15 cellular contexts compared by ENCODE assay signal in the genomic region with DNA sequence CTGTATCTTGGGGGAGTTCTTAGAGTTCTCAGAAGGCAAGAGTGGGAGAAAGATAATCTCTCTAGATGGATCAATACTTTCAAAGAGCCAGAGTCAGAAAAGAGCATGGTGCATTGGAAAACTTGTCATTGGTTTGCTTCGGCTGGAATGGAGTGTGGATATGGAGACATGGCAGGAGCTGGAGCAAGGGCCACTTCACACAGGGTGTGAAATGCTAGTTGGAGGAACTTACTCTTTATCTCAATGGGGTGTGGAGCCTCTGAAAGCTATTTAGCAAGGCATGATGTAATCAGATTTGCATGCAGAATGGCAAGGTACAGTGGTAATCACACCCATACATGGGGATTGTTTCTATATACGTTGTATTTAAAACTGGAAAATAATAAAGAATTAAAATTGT. TPM values are rescaled to one million over a fixed set of nuclear protein-coding genes. Genes with fewer than 3 reads are reported as not detected.
DNase-seq lines count a peak whose midpoint lies in the region; ATAC-seq and TF ChIP-seq lines count a peak whose summit lies in the region.
"Had no signal": no experiment of that assay in that cellular context is flagged by ENCODE, and none has a peak within 500 bp of the region (broad histone marks: within the 10 kb centered on the region; RNA-seq: fewer than 3 reads in every experiment).

No MANE protein-coding gene starts in this region.

- intact Hi-C loops in Right ventricle myocardium superior (cut with DNase I), result no loop called here
- intact Hi-C loops in cardiac septum (cut with DNase I), result no loop called here
- intact Hi-C loops in transverse colon (cut with DNase I; ENCODE audit: low total_unique reads), result no loop called here
- intact Hi-C loops in ovary (cut with DNase I), result no loop called here

- H3K4me1 ChIP-seq in transverse colon (peaks cover 5 to 69% (median 46%) of the 10 kb centered on the region in 4 donors), ovary (ENCODE audit: insufficient read depth) (peaks cover 13% of the 10 kb centered on the region)

- no peak for DNase-seq in Right ventricle myocardium superior
- DNase-seq in cardiac septum (ENCODE audit: low spot score), result no peak
- DNase-seq in OCI-M1 (lab: John Stamatoyannopoulos, UW), result peak; percentile 85
- DNase-seq in germinal center (ENCODE audit: low spot score), result peak; percentile 54
- peak; percentile 65 for DNase-seq in transverse colon
- DNase-seq in NCI-H1092 treated with DMSO at 0.1 percent for 48 hours (lab: John Stamatoyannopoulos, UW), result no peak
- no peak for DNase-seq in ovary
- DNase-seq: activated CD4-positive, alpha-beta T cell treated with anti-CD3 and anti-CD28 coated beads, Interleukin-2, amount 50 U/mL, for 1 hour; amniotic stem cell; heart left ventricle; MM.1S; T-helper 17 cell had no signal

- H3K36me3 ChIP-seq in transverse colon (no peaks in the 10 kb centered on the region), ovary (no peaks in the 10 kb centered on the region)
- H3K36me3 ChIP-seq: heart left ventricle had no signal

- 42 to 44% methylated on average over 2 of the region's 2 CpGs for WGBS in transverse colon (ENCODE audit: low coverage in 1 of 2), 2 donors
- WGBS in ovary, 3 donors, result 88 to 93% (median 92%) methylated on average over 2 of the region's 2 CpGs

- H3K9me3 ChIP-seq in transverse colon, result no peaks in the 10 kb centered on the region
- H3K9me3 ChIP-seq in ovary, result no peaks in the 10 kb centered on the region
- H3K9me3 ChIP-seq: heart left ventricle had no signal

- TF ChIP-seq EP300 in transverse colon (IDR thresholded peaks at IDR 0.05; ENCODE audit: low read depth) (no peak), ovary (IDR thresholded peaks at IDR 0.05) (no peak)

- TF ChIP-seq POLR2A in transverse colon (IDR thresholded peaks at IDR 0.05) (peak; percentile 66), ovary (IDR thresholded peaks at IDR 0.05) (no peak)

- in situ Hi-C loops in transverse colon (cut with MboI; ENCODE audit: low pct_ligation_motif_present in 1 of 4, low pct_unique_long_range_greater_than_20kb in 1 of 4, low sequenced_read_pairs in 3 of 4), result no loop called here

- peak overlapping the region; percentile 83 to 88 (median 84) for H3K27ac ChIP-seq in transverse colon
- H3K27ac ChIP-seq in ovary, result no peak overlapping the region
- H3K27ac ChIP-seq: epithelial cell of prostate, heart left ventricle had no signal

- ATAC-seq in Right ventricle myocardium superior (ENCODE audit: poor library complexity) (peak; percentile 25), GM18873 (IDR thresholded peaks at IDR 0.05; ENCODE audit: low FRiP score, unreplicated experiment) (no peak)
- ATAC-seq: T-helper 17 cell had no signal

- no peaks in the 10 kb centered on the region for H3K27me3 ChIP-seq in transverse colon
- no peaks in the 10 kb centered on the region for H3K27me3 ChIP-seq in ovary
- H3K27me3 ChIP-seq: heart left ventricle had no signal

- no peak overlapping the region for H3K4me3 ChIP-seq in transverse colon
- no peak overlapping the region for H3K4me3 ChIP-seq in ovary
- H3K4me3 ChIP-seq: heart left ventricle, smooth muscle cell had no signal

- TF ChIP-seq CTCF in transverse colon (IDR thresholded peaks at IDR 0.05) (no peak), ovary (IDR thresholded peaks at IDR 0.05) (no peak)

RNA-seq across cellular contexts. Expression of a gene that starts 31.5 kb away (rescaled TPM):
- total RNA-seq in Right ventricle myocardium superior, result 2.6 TPM
- total RNA-seq in cardiac septum, result 2.0 TPM
- 100 to 1,000 TPM in 3 of 4 donors, 10 to 100 TPM in 1; 27.1 to 250 (median 159) TPM for total RNA-seq in transverse colon
- 10 to 100 TPM; 13.2 to 33.6 (median 24.0) TPM for total RNA-seq in ovary
- polyA plus RNA-seq in ovary, result 10 to 100 TPM; 15.2 to 24.1 TPM

RNA-seq across cellular contexts. Expression of a gene that starts 45.9 kb away (rescaled TPM):
- total RNA-seq in Right ventricle myocardium superior (19.3 TPM), cardiac septum (21.0 TPM), transverse colon (10 to 100 TPM; 13.5 to 27.3 (median 24.2) TPM), ovary (10 to 100 TPM; 25.5 to 41.8 (median 37.1) TPM)
- polyA plus RNA-seq in ovary, result 10 to 100 TPM; 34.3 to 43.8 TPM

Comparison
In these comparisons a context has a peak if more than half of its experiments do, and no peak if none do; other contexts are left out.
1. DNase-seq: peak in OCI-M1 (single experiment), germinal center (single experiment) and transverse colon (single experiment); none in Right ventricle myocardium superior (single experiment), cardiac septum (single experiment), NCI-H1092 treated with DMSO at 0.1 percent for 48 hours (single experiment) and ovary (0 of 5).
2. H3K27ac ChIP-seq: peak in transverse colon (4 of 4); none in ovary (0 of 2).